8 cellular contexts compared by ENCODE assay signal in genomic region chr5:122845253-122846050, GRCh38. TPM values are rescaled to one million over a fixed set of nuclear protein-coding genes. Genes with fewer than 3 reads are reported as not detected.
DNase-seq lines count a peak whose midpoint lies in the region; ATAC-seq and TF ChIP-seq lines count a peak whose summit lies in the region.

SNX24 (plus strand) TSS chr5:122845613; CDS start chr5:122845634, 21 bp downstream.

- H3K4me3 ChIP-seq in neural cell (ENCODE audit: low read length): peak within 1 kb of the TSS; percentile 88

- peaks cover 13% of the 10 kb centered on the region for H3K4me1 ChIP-seq in foreskin keratinocyte

- peak; percentile 90 for DNase-seq in DMS 273 (lab: John Stamatoyannopoulos, UW; ENCODE audit: unreplicated experiment)
- peak; percentile 77 for DNase-seq in HT1080 (ENCODE audit: low read depth)
- DNase-seq in RWPE1 (ENCODE audit: low spot score): peak; percentile 81
- peak; percentile 64 for DNase-seq in activated gamma-delta T cell treated with Interleukin-2 at 50 U/mL for 16 hours
- DNase-seq in foreskin keratinocyte: peak in 1 of 2 donors; percentile 19
- DNase-seq in stimulated activated naive CD8-positive, alpha-beta T cell treated with anti-CD3 and anti-CD28 coated beads, Interleukin-15, amount 100 ng/mL, for 72 hours: peak; percentile 62 to 77

- peaks cover 10% of the 10 kb centered on the region for H3K4me1 Mint-ChIP-seq in stimulated activated naive CD8-positive, alpha-beta T cell treated with anti-CD3 and anti-CD28 coated beads, Interleukin-15, amount 100 ng/mL, for 72 hours

- H3K9me3 Mint-ChIP-seq in stimulated activated naive CD8-positive, alpha-beta T cell treated with anti-CD3 and anti-CD28 coated beads, Interleukin-15, amount 100 ng/mL, for 72 hours: no peaks in the 10 kb centered on the region

- H3K79me2 ChIP-seq in neural cell (replicated peaks; ENCODE audit: insufficient read depth, low read length): no peaks in the 10 kb centered on the region

- POLR2A ChIA-PET in RWPE1 (lab: Yijun Ruan, JAX; ENCODE audit: low non-redundant PET): no interaction called here

- H3K9me2 ChIP-seq in neural cell (ENCODE audit: insufficient read depth, low read length): no peaks in the 10 kb centered on the region

- H2AFZ ChIP-seq in neural cell (ENCODE audit: low read depth, low read length): peak within 1 kb of the TSS; percentile 14

- H3K27me3 Mint-ChIP-seq in stimulated activated naive CD8-positive, alpha-beta T cell treated with anti-CD3 and anti-CD28 coated beads, Interleukin-15, amount 100 ng/mL, for 72 hours: peaks cover 8% of the 10 kb centered on the region

- H3K27ac Mint-ChIP-seq in stimulated activated naive CD8-positive, alpha-beta T cell treated with anti-CD3 and anti-CD28 coated beads, Interleukin-15, amount 100 ng/mL, for 72 hours: peak within 1 kb of the TSS; percentile 57 to 74

- H3K4me2 ChIP-seq in neural cell (ENCODE audit: low read length): peak within 1 kb of the TSS; percentile 49

- peak; percentile 19 for TF ChIP-seq EP300 in neural cell (conservative IDR thresholded peaks at IDR 0.05; ENCODE audit: poor library complexity, severe bottlenecking)

- H3K27me3 ChIP-seq in foreskin keratinocyte: no peaks in the 10 kb centered on the region
- H3K27me3 ChIP-seq in neural cell (ENCODE audit: insufficient read depth, low read depth, low read length): no peaks in the 10 kb centered on the region

- peak within 1 kb of the TSS; percentile 76 for H3K9ac ChIP-seq in neural cell (ENCODE audit: low read length)

- no peaks in the 10 kb centered on the region for H3K9me3 ChIP-seq in neural cell (ENCODE audit: low read length)

- H3K36me3 ChIP-seq in neural cell (ENCODE audit: insufficient read depth, low read length): no peaks in the 10 kb centered on the region

- H3K27ac ChIP-seq in RWPE1 (peak within 1 kb of the TSS; percentile 95), foreskin keratinocyte (peak within 1 kb of the TSS; percentile 73), neural cell (ENCODE audit: low read length) (peak within 1 kb of the TSS; percentile 9)

- TF ChIP-seq CTCF in RWPE1 (conservative IDR thresholded peaks at IDR 0.05; ENCODE audit: low read depth) (0 out of 2 replicates have a peak, but pooled peaks have one; percentile 6), foreskin keratinocyte (conservative IDR thresholded peaks at IDR 0.05) (no peak), neural cell (IDR thresholded peaks at IDR 0.05; ENCODE audit: poor library complexity, severe bottlenecking) (peak; percentile 37)

- peak; percentile 89 for ATAC-seq in GM21381 (IDR thresholded peaks at IDR 0.05; ENCODE audit: unreplicated experiment)
- peak; percentile 73 for ATAC-seq in foreskin keratinocyte
- peak; percentile 91 for ATAC-seq in stimulated activated naive CD8-positive, alpha-beta T cell treated with anti-CD3 and anti-CD28 coated beads, Interleukin-15, amount 100 ng/mL, for 72 hours

- H4K20me1 ChIP-seq in neural cell (ENCODE audit: insufficient read depth): no peaks in the 10 kb centered on the region

- no peaks in the 10 kb centered on the region for H3F3A ChIP-seq in neural cell (ENCODE audit: insufficient read depth, low read length, poor library complexity, severe bottlenecking)

- peak; percentile 40 for TF ChIP-seq RAD21 in neural cell (conservative IDR thresholded peaks at IDR 0.05)

- CTCF ChIA-PET in RWPE1 (lab: Yijun Ruan, JAX): interaction anchor here (0.6 to 2.4 kb wide), 4 partner anchors 70 to 311 kb away, joined by 3 to 5 read pairs (median 3); partner anchors contain the start of gene SNX2

- peak within 1 kb of the TSS; percentile 74 to 83 for H3K4me3 Mint-ChIP-seq in stimulated activated naive CD8-positive, alpha-beta T cell treated with anti-CD3 and anti-CD28 coated beads, Interleukin-15, amount 100 ng/mL, for 72 hours

TF ChIP-seq in neural cell, 6 proteins besides CTCF, POLR2A, EP300 and RAD21:
- TF ChIP-seq REST (IDR thresholded peaks at IDR 0.05; ENCODE audit: borderline replicate concordance) (peak; percentile 17), EZH2 (IDR thresholded peaks at IDR 0.05; ENCODE audit: borderline replicate concordance, insufficient read depth, low read length, poor library complexity, severe bottlenecking) (no peak), POLR2AphosphoS5 (IDR thresholded peaks at IDR 0.05) (peak; percentile 29)

RNA-seq across cellular contexts. Expression of gene SNX24, which starts in this region (rescaled TPM):
- total RNA-seq in HT1080 (2014; rRNA removed; shearing (Covaris generic)): 9.3 and 13.6 TPM in 2 replicates
- 15.8 and 17.2 TPM in 2 replicates for polyA plus RNA-seq in HT1080 (2015; cell fraction: cytosol; rRNA removed)
- 12.0 and 16.5 TPM in 2 replicates for polyA plus RNA-seq in HT1080 (2015; cell fraction: nucleus; rRNA removed)
- total RNA-seq in foreskin keratinocyte: 23.5 and 29.9 TPM in 2 replicates
- polyA plus RNA-seq in foreskin keratinocyte: 20.2 and 24.4 TPM in 2 replicates
- 12.8 and 18.3 TPM in 2 replicates for polyA plus RNA-seq in neural cell
- polyA minus RNA-seq in neural cell: 9.3 and 9.8 TPM in 2 replicates

Comparison
In these comparisons a context has a peak if more than half of its experiments do, and no peak if none do; other contexts are left out.
1. H3K27ac ChIP-seq: peak in every context shown above with its lines; median percentile 95 in RWPE1; 73 in foreskin keratinocyte; 9 in neural cell.